Comparison of ENCODE assay signal across 8 cellular contexts in genomic region chr6:142395768-142396231, GRCh38.
DNase-seq lines count a peak whose midpoint lies in the region; ATAC-seq lines count a peak whose summit lies in the region.

No MANE protein-coding gene starts in this region.

- peaks cover 11 to 18% of the 10 kb centered on the region in 2 donors for H3K4me1 Mint-ChIP-seq in immature natural killer cell

- no peaks in the 10 kb centered on the region for H3K36me3 Mint-ChIP-seq in immature natural killer cell

- peaks cover 2 to 6% (median 4%) of the 10 kb centered on the region in 3 donors for H3K27me3 Mint-ChIP-seq in immature natural killer cell (ENCODE audit: low read depth in 3 of 3)

- H3K9me3 Mint-ChIP-seq in immature natural killer cell = no peaks in the 10 kb centered on the region

- ATAC-seq in GM18511 (IDR thresholded peaks at IDR 0.05; ENCODE audit: unreplicated experiment) (peak; percentile 93), GM21737 (IDR thresholded peaks at IDR 0.05; ENCODE audit: unreplicated experiment) (peak; percentile 98)

- H3K4me3 Mint-ChIP-seq in immature natural killer cell = peak overlapping the region in 1 of 5 donors; percentile 39

- DNase-seq in HT1080 (ENCODE audit: low read depth) = peak; percentile 47
- DNase-seq in immature natural killer cell = peak; percentile 49 to 62 (median 61)
- DNase-seq in GM03348 (ENCODE audit: low spot score) = no peak
- DNase-seq in anterior cingulate cortex (lab: John Stamatoyannopoulos, UW) = no peak
- DNase-seq in SHP77 treated with DMSO at 0.1 percent for 48 hours (lab: John Stamatoyannopoulos, UW) = no peak
- no peak for DNase-seq in AG08395 (ENCODE audit: low spot score)

- H3K27ac Mint-ChIP-seq in immature natural killer cell = peak overlapping the region in 2 of 6 donors; percentile 24 to 58

Comparison
In these comparisons a context has a peak if more than half of its experiments do, and no peak if none do; other contexts are left out.
1. DNase-seq: peak in HT1080 (single experiment) and immature natural killer cell (3 of 3); none in GM03348 (single experiment), anterior cingulate cortex (0 of 58), SHP77 treated with DMSO at 0.1 percent for 48 hours (single experiment) and AG08395 (single experiment).